In the genomic region with DNA sequence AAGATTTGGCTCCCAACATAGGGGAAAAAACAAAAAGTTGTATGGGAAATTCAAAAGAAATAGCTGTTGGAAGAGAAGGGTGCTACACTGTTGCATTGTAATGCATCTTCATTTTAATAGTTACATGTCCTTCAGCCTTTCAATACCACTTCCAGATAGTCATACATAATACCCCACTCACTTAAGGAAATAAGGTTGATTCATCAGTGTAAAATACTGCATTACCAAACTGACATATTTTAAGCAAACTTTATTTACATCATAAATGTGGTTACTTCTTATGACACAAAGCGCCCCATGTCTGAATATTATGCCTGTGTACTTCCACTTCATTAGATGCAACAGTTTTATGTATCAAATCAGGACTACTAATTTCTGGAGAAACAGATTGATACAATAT, we compare ENCODE assay signal across 22 cellular contexts. TPM values are rescaled to one million over a fixed set of nuclear protein-coding genes. Genes with fewer than 3 reads are reported as not detected.
A peak's percentile ranks its signal among the peaks of the same experiment; 100 is the strongest.
DNase-seq lines count a peak whose midpoint lies in the region; ATAC-seq and TF ChIP-seq lines count a peak whose summit lies in the region.
"Had no signal": no experiment of that assay in that cellular context is flagged by ENCODE, and none has a peak within 500 bp of the region (broad histone marks: within the 10 kb centered on the region; RNA-seq: fewer than 3 reads in every experiment).

No MANE protein-coding gene starts in this region.

- H2BK5ac ChIP-seq in IMR-90 (ENCODE audit: low read depth, low read length, poor library complexity, severe bottlenecking): peak overlapping the region; percentile 0

- no peak overlapping the region for H3K23ac ChIP-seq in IMR-90 (ENCODE audit: low read depth, low read length)

- H3K4me1 Mint-ChIP-seq in activated T-cell treated with anti-CD3 and anti-CD28 coated beads, Interleukin-2, amount 50 U/mL, for 4 hours (ENCODE audit: low read depth): peaks cover 65% of the 10 kb centered on the region
- peaks cover 25% of the 10 kb centered on the region for H3K4me1 Mint-ChIP-seq in type B pancreatic cell (ENCODE audit: unreplicated experiment)

- H3K27ac Mint-ChIP-seq in type B pancreatic cell: no peak overlapping the region
- H3K27ac Mint-ChIP-seq: CD14-positive monocyte had no signal

- TF ChIP-seq RAD21 in IMR-90 (IDR thresholded peaks at IDR 0.05; ENCODE audit: low read length): no peak

- no peak overlapping the region for H2AFZ ChIP-seq in IMR-90 (replicated peaks; ENCODE audit: low read length, poor library complexity)

- H4K91ac ChIP-seq in IMR-90 (ENCODE audit: insufficient read depth, low read depth, low read length): no peak overlapping the region

- no peak overlapping the region for H2BK120ac ChIP-seq in IMR-90 (ENCODE audit: low read depth, low read length)

- dilution Hi-C loops in IMR-90 (cut with HindIII; ENCODE audit: low sequenced_read_pairs, unreplicated experiment): no loop called here

- no TSS peak for BruUV-seq in IMR-90 (replicated peaks; lab: Mats Ljungman, UMichigan)

- H3K4me2 ChIP-seq in IMR-90 (ENCODE audit: low read depth, low read length) (peak overlapping the region; percentile 63), skeletal muscle satellite cell (ENCODE audit: low read length) (peak overlapping the region; percentile 27)

- CTCF ChIA-PET in IMR-90 (lab: Yijun Ruan, JAX): no interaction called here

- H3K79me1 ChIP-seq in IMR-90 (ENCODE audit: low read depth in 1 of 2, low read length in 2 of 2): peaks cover 16 to 41% of the 10 kb centered on the region in 2 experiments

- H3K9me3 Mint-ChIP-seq in activated T-cell treated with anti-CD3 and anti-CD28 coated beads, Interleukin-2, amount 50 U/mL, for 4 hours: no peaks in the 10 kb centered on the region
- H3K9me3 Mint-ChIP-seq in type B pancreatic cell: no peaks in the 10 kb centered on the region
- H3K9me3 Mint-ChIP-seq: nephron had no signal

- TF ChIP-seq POLR2A in IMR-90 (IDR thresholded peaks at IDR 0.05; ENCODE audit: low read depth, low read length): no peak

- peaks cover 1% of the 10 kb centered on the region for H3K27me3 Mint-ChIP-seq in activated T-cell treated with anti-CD3 and anti-CD28 coated beads, Interleukin-2, amount 50 U/mL, for 4 hours (ENCODE audit: low read depth)
- no peaks in the 10 kb centered on the region for H3K27me3 Mint-ChIP-seq in type B pancreatic cell

- no peak overlapping the region for H3K56ac ChIP-seq in IMR-90 (ENCODE audit: extremely low read depth, insufficient read depth, low read length)

- H3K36me3 Mint-ChIP-seq in activated T-cell treated with anti-CD3 and anti-CD28 coated beads, Interleukin-2, amount 50 U/mL, for 4 hours (ENCODE audit: insufficient read depth): no peaks in the 10 kb centered on the region
- peaks cover 3% of the 10 kb centered on the region for H3K36me3 Mint-ChIP-seq in type B pancreatic cell
- H3K36me3 Mint-ChIP-seq: CD14-positive monocyte had no signal

- H3K18ac ChIP-seq in IMR-90 (ENCODE audit: low read depth, low read length): no peak overlapping the region

- H3K4me3 Mint-ChIP-seq in activated T-cell treated with anti-CD3 and anti-CD28 coated beads, Interleukin-2, amount 50 U/mL, for 4 hours: peak overlapping the region; percentile 17
- no peak overlapping the region for H3K4me3 Mint-ChIP-seq in type B pancreatic cell
- H3K4me3 Mint-ChIP-seq: CD14-positive monocyte had no signal

- H2BK15ac ChIP-seq in IMR-90 (ENCODE audit: low read depth, low read length): no peak overlapping the region

- H4K20me1 ChIP-seq in IMR-90 (ENCODE audit: insufficient read depth, low read length): peaks cover 32% of the 10 kb centered on the region; the same call in 1 of the 2 replicates

- H4K5ac ChIP-seq in IMR-90 (ENCODE audit: low read depth, low read length): no peak overlapping the region

- peaks cover 5% of the 10 kb centered on the region; the same call in 1 of the 2 replicates for H3K9me1 ChIP-seq in IMR-90 (ENCODE audit: insufficient read depth, low read length)

- POLR2A ChIA-PET in IMR-90 (lab: Charles Lee; ENCODE audit: unreplicated experiment): interaction anchor here (0.7 kb wide), 1 partner anchor 571 kb away, joined by 3 read pairs; no protein-coding TSS in a partner anchor

- H3K4me3 ChIP-seq in IMR-90 (ENCODE audit: insufficient read depth, low read depth, low read length): no peak overlapping the region
- H3K4me3 ChIP-seq in effector memory CD4-positive, alpha-beta T cell (ENCODE audit: insufficient read depth, low read depth, low read length, poor library complexity, severe bottlenecking): no peak overlapping the region
- H3K4me3 ChIP-seq in skeletal muscle satellite cell (ENCODE audit: low read length): no peak overlapping the region
- H3K4me3 ChIP-seq: cardiac muscle cell, dorsolateral prefrontal cortex, prostate gland had no signal

- TF ChIP-seq CTCF in IMR-90 (conservative IDR thresholded peaks at IDR 0.05; ENCODE audit: low read depth, low read length) (no peak), type B pancreatic cell (conservative IDR thresholded peaks at IDR 0.05) (no peak)

- H3K27ac ChIP-seq in IMR-90 (ENCODE audit: insufficient read depth, low read length): no peak overlapping the region
- peak overlapping the region; percentile 25 for H3K27ac ChIP-seq in effector memory CD4-positive, alpha-beta T cell (ENCODE audit: insufficient read depth, low read length, poor library complexity, severe bottlenecking)
- H3K27ac ChIP-seq: cardiac muscle cell, dorsolateral prefrontal cortex, prostate gland, RWPE1, VCaP had no signal

- H3K14ac ChIP-seq in IMR-90 (replicated peaks; ENCODE audit: low read depth, low read length): no peak overlapping the region

- no peaks in the 10 kb centered on the region; the same call in 1 of the 2 replicates for H3K36me3 ChIP-seq in IMR-90 (ENCODE audit: control insufficient read depth, insufficient read depth, low read length)
- H3K36me3 ChIP-seq in effector memory CD4-positive, alpha-beta T cell (ENCODE audit: control insufficient read depth, insufficient read depth, low read length): no peaks in the 10 kb centered on the region
- no peaks in the 10 kb centered on the region for H3K36me3 ChIP-seq in skeletal muscle satellite cell (ENCODE audit: insufficient read depth, low read length)
- H3K36me3 ChIP-seq: cardiac muscle cell, prostate gland had no signal

- H2AK5ac ChIP-seq in IMR-90 (ENCODE audit: low read depth, low read length): no peak overlapping the region

- ATAC-seq in activated T-cell treated with anti-CD3 and anti-CD28 coated beads, Interleukin-2, amount 50 U/mL, for 4 hours: peak; percentile 35 to 38
- no peak for ATAC-seq in IMR-90 (ENCODE audit: low read depth)
- ATAC-seq in GM19324 (IDR thresholded peaks at IDR 0.05; ENCODE audit: low FRiP score, unreplicated experiment): no peak
- no peak for ATAC-seq in HG03469 (IDR thresholded peaks at IDR 0.05; ENCODE audit: unreplicated experiment)
- ATAC-seq: esophagus mucosa had no signal

- no peak overlapping the region for H2BK20ac ChIP-seq in IMR-90 (ENCODE audit: low read depth, low read length)

- DNase-seq in activated T-cell treated with anti-CD3 and anti-CD28 coated beads, Interleukin-2, amount 50 U/mL, for 4 hours: no peak
- no peak for DNase-seq in activated T-cell treated with anti-CD3 and anti-CD28 coated beads, Interleukin-2, amount 50 U/mL, for 1 hour
- peak; percentile 47 for DNase-seq in IMR-90
- no peak for DNase-seq in effector memory CD4-positive, alpha-beta T cell
- DNase-seq in type B pancreatic cell (ENCODE audit: extremely low spot score, unreplicated experiment): no peak
- DNase-seq: activated naive CD4-positive, alpha-beta T cell treated with anti-CD3 and anti-CD28 coated beads, Interleukin-2, amount 50 U/mL, for 16 hours; dorsolateral prefrontal cortex; mesendoderm; NCI-H1694; NCI-H345; stimulated activated naive CD4-positive, alpha-beta T cell; SW 1271 had no signal

- H3K4ac ChIP-seq in IMR-90 (ENCODE audit: low read depth, low read length): no peak overlapping the region

- H3K4me1 ChIP-seq in IMR-90 (ENCODE audit: control insufficient read depth, insufficient read depth, low read length) (peaks cover 12% of the 10 kb centered on the region), skeletal muscle satellite cell (ENCODE audit: control insufficient read depth, insufficient read depth, low read length) (peaks cover 25% of the 10 kb centered on the region)
- peaks cover 28% of the 10 kb centered on the region for H3K4me1 ChIP-seq in effector memory CD4-positive, alpha-beta T cell (ENCODE audit: control insufficient read depth, insufficient read depth, low read length, poor library complexity, severe bottlenecking)
- H3K4me1 ChIP-seq: prostate gland had no signal

- H3K9ac ChIP-seq in IMR-90 (ENCODE audit: low read depth, low read length) (no peak overlapping the region), skeletal muscle satellite cell (ENCODE audit: low read depth, low read length) (no peak overlapping the region)

- intact Hi-C loops in IMR-90 (cut with micrococcal nuclease): no loop called here

- no CpG with 5 or more reads among the region's 1 CpG for WGBS in IMR-90 (ENCODE audit: extremely low coverage in 2 of 2, insufficient read length in 1 of 2), 2 experiments

- H3K9me3 ChIP-seq in IMR-90 (ENCODE audit: control insufficient read depth, insufficient read depth, low read length): no peaks in the 10 kb centered on the region
- no peaks in the 10 kb centered on the region for H3K9me3 ChIP-seq in effector memory CD4-positive, alpha-beta T cell (ENCODE audit: control insufficient read depth, low read length)
- no peaks in the 10 kb centered on the region for H3K9me3 ChIP-seq in skeletal muscle satellite cell (replicated peaks; ENCODE audit: low read length)
- H3K9me3 ChIP-seq: prostate gland had no signal

- H3K27me3 ChIP-seq in IMR-90 (ENCODE audit: control insufficient read depth, insufficient read depth, low read length) (no peaks in the 10 kb centered on the region), skeletal muscle satellite cell (ENCODE audit: control insufficient read depth, insufficient read depth, low read length) (no peaks in the 10 kb centered on the region)
- no peaks in the 10 kb centered on the region for H3K27me3 ChIP-seq in effector memory CD4-positive, alpha-beta T cell (replicated peaks; ENCODE audit: control insufficient read depth, insufficient read depth, low read length, poor library complexity, severe bottlenecking)
- H3K27me3 ChIP-seq: cardiac muscle cell had no signal

- H2AK9ac ChIP-seq in IMR-90 (replicated peaks; ENCODE audit: low read depth, low read length, poor library complexity): no peak overlapping the region

- in situ Hi-C loops in IMR-90 (cut with MboI; ENCODE audit: low sequenced_read_pairs): no loop called here

- H4K8ac ChIP-seq in IMR-90 (ENCODE audit: low read depth in 2 of 2, low read length in 2 of 2): no peak overlapping the region

TF ChIP-seq in IMR-90, 13 proteins besides CTCF, POLR2A, EP300 and RAD21 (continues in another document):
- no peak for TF ChIP-seq RCOR1 (IDR thresholded peaks at IDR 0.05; ENCODE audit: insufficient replicate concordance, low read length)

RNA-seq across cellular contexts. Expression of a gene that starts 4.5 kb away (rescaled TPM):
- 10 to 100 TPM; 47.1 to 63.4 (median 56.3) TPM for total RNA-seq in activated T-cell treated with anti-CD3 and anti-CD28 coated beads, Interleukin-2, amount 50 U/mL, for 4 hours
- 64.9 and 73.6 TPM in 2 replicates for total RNA-seq in IMR-90 (2012; rRNA removed)
- polyA plus RNA-seq in IMR-90 (2012; rRNA removed): 43.5 and 45.9 TPM in 2 replicates
- polyA plus RNA-seq in IMR-90 (2012; cell fraction: cytosol; rRNA removed): 12.0 and 17.3 TPM in 2 replicates
- polyA plus RNA-seq in IMR-90 (2012; cell fraction: nucleus; rRNA removed; ENCODE audit: low replicate concordance): 21.4 and 98.7 TPM in 2 replicates
- 81.1 and 105 TPM in 2 replicates for total RNA-seq in skeletal muscle satellite cell (2012; rRNA removed)
- total RNA-seq in type B pancreatic cell (ENCODE audit: low replicate concordance): 73.7 and 94.0 TPM in 2 replicates

Comparison
In these comparisons a context has a peak if more than half of its experiments do, and no peak if none do; other contexts are left out.
1. ATAC-seq: peak in activated T-cell treated with anti-CD3 and anti-CD28 coated beads, Interleukin-2, amount 50 U/mL, for 4 hours (2 of 2); none in IMR-90 (single experiment), GM19324 (single experiment) and HG03469 (single experiment).